8 cellular contexts compared by ENCODE assay signal in the genomic region with DNA sequence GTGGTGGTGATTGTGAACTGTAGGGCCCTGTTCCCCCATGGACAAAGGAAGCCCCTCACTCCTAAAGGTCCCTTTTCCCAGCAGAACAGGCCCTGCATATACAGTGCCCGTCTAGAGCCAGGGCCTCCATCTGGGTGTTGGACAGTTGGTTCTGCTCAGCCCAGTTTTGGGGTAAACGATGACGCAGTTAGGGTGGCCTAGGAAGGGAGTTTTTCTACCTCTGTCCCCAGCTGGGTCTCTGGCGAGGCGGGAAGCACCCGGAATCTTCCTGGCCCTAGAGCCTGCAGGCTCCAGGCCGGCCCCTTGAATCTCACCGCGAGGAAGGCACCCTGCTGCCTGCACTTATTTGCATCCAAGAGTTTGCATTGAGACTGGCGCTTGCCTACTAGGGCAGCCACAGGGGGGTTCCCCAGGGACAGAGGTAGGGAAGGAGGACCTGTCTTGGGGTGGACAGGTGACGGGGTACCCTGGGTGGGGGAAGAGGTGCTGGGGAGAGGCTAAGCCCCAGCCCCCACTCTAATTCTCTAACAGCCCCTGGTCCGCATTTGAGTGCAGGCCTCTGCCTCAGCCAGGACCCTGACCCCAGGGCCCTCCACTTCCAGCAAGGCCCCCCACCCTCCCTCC. TPM values are rescaled to one million over a fixed set of nuclear protein-coding genes. Genes with fewer than 3 reads are reported as not detected.
DNase-seq lines count a peak whose midpoint lies in the region; ATAC-seq and TF ChIP-seq lines count a peak whose summit lies in the region.

No MANE protein-coding gene starts in this region.

- H3K4me1 ChIP-seq in Loucy (ENCODE audit: insufficient read depth, low read length, poor library complexity, severe bottlenecking) (peaks cover 9% of the 10 kb centered on the region), gastrocnemius medialis (peaks cover 17 to 30% of the 10 kb centered on the region in 2 donors)

- no peaks in the 10 kb centered on the region for H4K20me1 ChIP-seq in Loucy (ENCODE audit: insufficient read depth, low read length, poor library complexity, severe bottlenecking)

- no peaks in the 10 kb centered on the region for H3K27me3 ChIP-seq in Loucy (ENCODE audit: insufficient read depth, low read length, poor library complexity, severe bottlenecking)
- H3K27me3 ChIP-seq in gastrocnemius medialis, result no peaks in the 10 kb centered on the region

- H3K4me1 Mint-ChIP-seq in activated naive CD8-positive, alpha-beta T cell (ENCODE audit: low read depth), result peaks cover 31% of the 10 kb centered on the region

- H3K27ac Mint-ChIP-seq in activated naive CD8-positive, alpha-beta T cell, result peak overlapping the region; percentile 73

- no peaks in the 10 kb centered on the region for H3K9me2 ChIP-seq in Loucy (replicated peaks; ENCODE audit: low read depth, low read length)

- no peak for TF ChIP-seq CTCF in Loucy (conservative IDR thresholded peaks at IDR 0.05; ENCODE audit: low read length)
- TF ChIP-seq CTCF in gastrocnemius medialis (IDR thresholded peaks at IDR 0.05 in 4 of 5, conservative IDR thresholded peaks at IDR 0.05 in 1 of 5), result no peak

- no peaks in the 10 kb centered on the region for H3K27me3 Mint-ChIP-seq in activated naive CD8-positive, alpha-beta T cell

- no peak overlapping the region for H3K4me2 ChIP-seq in Loucy (ENCODE audit: low read depth, low read length, poor library complexity, severe bottlenecking)

- in situ Hi-C loops in gastrocnemius medialis (cut with MboI; ENCODE audit: low sequenced_read_pairs in 4 of 4), result no loop called here

- peak overlapping the region; percentile 76 to 92 (median 87) for H3K27ac ChIP-seq in gastrocnemius medialis

- H3K4me3 Mint-ChIP-seq in activated naive CD8-positive, alpha-beta T cell, result peak overlapping the region; percentile 77

- no peaks in the 10 kb centered on the region for H3K9me3 Mint-ChIP-seq in activated naive CD8-positive, alpha-beta T cell (ENCODE audit: low read depth)

- H3K9ac ChIP-seq in Loucy (ENCODE audit: low read depth, low read length, poor library complexity, severe bottlenecking), result no peak overlapping the region

- no peaks in the 10 kb centered on the region; the same call in 1 of the 2 replicates for H3F3A ChIP-seq in Loucy (ENCODE audit: low read depth)

- no peak overlapping the region for H3K4me3 ChIP-seq in Loucy (ENCODE audit: low read length, poor library complexity, severe bottlenecking)
- H3K4me3 ChIP-seq in gastrocnemius medialis, result peak overlapping the region; percentile 77 to 95 (median 84)

- no peaks in the 10 kb centered on the region for H3K9me3 ChIP-seq in Loucy (ENCODE audit: insufficient read depth, low read depth, low read length)
- H3K9me3 ChIP-seq in gastrocnemius medialis, result no peaks in the 10 kb centered on the region

- TF ChIP-seq POLR2A in gastrocnemius medialis (IDR thresholded peaks at IDR 0.05), result no peak

- peak; percentile 52 for DNase-seq in DMS53 (lab: John Stamatoyannopoulos, UW)
- DNase-seq in DMS53 treated with DMSO at 0.1 percent for 48 hours (lab: John Stamatoyannopoulos, UW; ENCODE audit: unreplicated experiment), result no peak
- peak in 40 of 51 donors; percentile 8 to 70 (median 37) for DNase-seq in hypothalamus (lab: John Stamatoyannopoulos, UW)
- DNase-seq in gastrocnemius medialis, result peak in 1 of 2 donors; percentile 18
- DNase-seq in UCSD-AML1 (lab: John Stamatoyannopoulos, UW; ENCODE audit: unreplicated experiment), result no peak

- ATAC-seq in GM21786 (IDR thresholded peaks at IDR 0.05; ENCODE audit: unreplicated experiment) (peak; percentile 66), gastrocnemius medialis (peak; percentile 12 to 52)

- H3K36me3 ChIP-seq in Loucy (ENCODE audit: insufficient read depth, low read length) (no peaks in the 10 kb centered on the region), gastrocnemius medialis (peaks cover 0 to 3% of the 10 kb centered on the region in 2 donors)

- intact Hi-C loops in gastrocnemius medialis (cut with DNase I; ENCODE audit: low total_unique reads), result no loop called here

- peaks cover 23% of the 10 kb centered on the region for H3K79me2 ChIP-seq in Loucy (ENCODE audit: insufficient read depth, low read length)

- H3K36me3 Mint-ChIP-seq in activated naive CD8-positive, alpha-beta T cell, result peaks cover under 1% of the 10 kb centered on the region

- H2AFZ ChIP-seq in Loucy (ENCODE audit: low read length), result peak overlapping the region; percentile 5

RNA-seq across cellular contexts. Expression of a gene that starts 0.5 kb away (rescaled TPM):
- 10 to 100 TPM in 2 of 4 donors, 1 to 10 TPM in 2; 6.6 to 21.6 (median 9.5) TPM for total RNA-seq in gastrocnemius medialis

Comparison
In these comparisons a context has a peak if more than half of its experiments do, and no peak if none do; other contexts are left out.
1. DNase-seq: peak in DMS53 (single experiment) and hypothalamus (40 of 51); none in DMS53 treated with DMSO at 0.1 percent for 48 hours (single experiment) and UCSD-AML1 (single experiment).